1 cellular context compared by ENCODE assay signal in the genomic region with DNA sequence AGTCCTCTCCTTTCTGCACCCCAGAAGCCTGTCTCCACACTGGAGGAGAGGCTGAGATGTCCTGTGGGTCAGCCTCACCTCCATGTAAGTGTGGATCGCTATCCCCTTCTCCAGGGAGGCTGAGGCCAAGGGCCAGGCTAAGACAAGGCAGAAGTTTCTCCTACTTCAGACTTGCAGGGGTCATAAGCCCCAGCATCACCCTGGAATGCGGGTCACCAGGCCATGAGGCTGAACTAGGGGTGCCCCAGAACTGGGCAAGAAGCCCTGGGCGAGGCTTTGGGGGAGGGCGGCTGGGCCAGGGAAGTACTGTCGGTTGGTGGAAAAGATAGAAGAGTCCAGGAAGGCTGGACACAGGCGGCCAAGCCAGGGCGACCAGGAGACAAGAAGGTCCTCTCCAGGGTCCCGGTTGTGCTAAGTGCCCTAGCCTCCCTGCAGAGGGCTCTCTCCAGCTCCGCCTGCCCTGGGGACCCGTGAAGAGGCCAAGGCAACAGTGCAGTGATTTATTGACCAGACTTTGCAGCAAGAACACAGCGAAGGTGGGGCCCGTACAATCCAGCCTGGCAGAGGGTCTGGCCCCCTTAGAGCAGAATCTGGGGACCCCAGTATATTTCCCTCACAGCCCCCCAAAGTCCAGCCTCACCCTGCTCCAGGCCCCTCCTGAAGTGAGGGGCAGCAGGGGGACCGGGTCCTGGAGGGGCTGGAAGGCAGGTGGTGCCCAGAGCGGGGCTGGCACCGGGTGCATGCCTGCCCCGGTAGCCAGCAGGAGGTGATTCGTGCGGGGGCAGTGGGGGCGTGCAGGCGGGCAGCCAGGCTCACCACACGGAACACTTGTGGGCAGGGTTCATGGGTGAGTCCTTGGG.
TF ChIP-seq lines count a peak whose summit lies in the region.

No MANE protein-coding gene starts in this region.

TF ChIP-seq in A549, 52 proteins besides CTCF, POLR2A, EP300 and RAD21 (continued from another document):
- TF ChIP-seq, protein P1, sequence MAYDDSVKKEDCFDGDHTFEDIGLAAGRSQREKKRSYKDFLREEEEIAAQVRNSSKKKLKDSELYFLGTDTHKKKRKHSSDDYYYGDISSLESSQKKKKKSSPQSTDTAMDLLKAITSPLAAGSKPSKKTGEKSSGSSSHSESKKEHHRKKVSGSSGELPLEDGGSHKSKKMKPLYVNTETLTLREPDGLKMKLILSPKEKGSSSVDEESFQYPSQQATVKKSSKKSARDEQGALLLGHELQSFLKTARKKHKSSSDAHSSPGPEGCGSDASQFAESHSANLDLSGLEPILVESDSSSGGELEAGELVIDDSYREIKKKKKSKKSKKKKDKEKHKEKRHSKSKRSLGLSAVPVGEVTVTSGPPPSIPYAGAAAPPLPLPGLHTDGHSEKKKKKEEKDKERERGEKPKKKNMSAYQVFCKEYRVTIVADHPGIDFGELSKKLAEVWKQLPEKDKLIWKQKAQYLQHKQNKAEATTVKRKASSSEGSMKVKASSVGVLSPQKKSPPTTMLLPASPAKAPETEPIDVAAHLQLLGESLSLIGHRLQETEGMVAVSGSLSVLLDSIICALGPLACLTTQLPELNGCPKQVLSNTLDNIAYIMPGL (CRISPR knock-in tag; IDR thresholded peaks at IDR 0.05; ENCODE audit: borderline replicate concordance): no peak
- TF ChIP-seq ZSCAN20 (CRISPR knock-in tag; IDR thresholded peaks at IDR 0.05): no peak
- no peak for TF ChIP-seq PHF8 (IDR thresholded peaks at IDR 0.05; ENCODE audit: borderline replicate concordance, low read depth)
- no peak for TF ChIP-seq HDAC2 (IDR thresholded peaks at IDR 0.05)
- TF ChIP-seq HEYL (CRISPR knock-in tag; IDR thresholded peaks at IDR 0.05): no peak
